ENCODE assay signal across 16 cellular contexts in the genomic region with DNA sequence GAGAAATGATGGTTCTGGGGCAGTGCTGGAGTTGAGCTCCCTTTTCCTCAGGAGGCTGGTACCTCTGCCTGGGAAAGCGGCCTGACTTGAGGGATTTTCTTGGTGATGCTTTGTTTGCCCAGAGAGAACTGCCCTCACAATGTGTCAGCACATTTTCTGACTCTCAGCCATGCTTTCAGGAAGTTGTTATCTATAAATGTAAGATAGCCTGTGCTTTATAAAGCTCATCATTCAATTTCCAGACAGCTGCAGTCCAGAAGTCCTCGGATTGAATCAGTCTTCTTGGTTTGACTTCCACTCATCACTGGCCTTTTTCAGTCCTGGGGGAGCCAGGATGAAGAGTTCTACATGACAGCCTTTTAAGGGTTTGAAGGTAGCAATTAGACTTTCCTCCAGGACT. TPM values are rescaled to one million over a fixed set of nuclear protein-coding genes. Genes with fewer than 3 reads are reported as not detected.
DNase-seq lines count a peak whose midpoint lies in the region; ATAC-seq, FAIRE-seq and TF ChIP-seq lines count a peak whose summit lies in the region.
"Had no signal": no experiment of that assay in that cellular context is flagged by ENCODE, and none has a peak within 500 bp of the region (broad histone marks: within the 10 kb centered on the region; RNA-seq: fewer than 3 reads in every experiment).

No MANE protein-coding gene starts in this region.

- H3K36me3 Mint-ChIP-seq in activated naive CD4-positive, alpha-beta T cell treated with anti-CD3 and anti-CD28 coated beads for 36 hours (ENCODE audit: low read depth) = no peaks in the 10 kb centered on the region
- H3K36me3 Mint-ChIP-seq: CD14-positive monocyte had no signal

- DNase-seq in BE2C (peak; percentile 16), SK-N-DZ (ENCODE audit: low spot score) (peak; percentile 27), K562 (ENCODE audit: extremely low read depth in 1 of 4, low spot score in 3 of 4) (no peak), middle frontal gyrus (ENCODE audit: extremely low spot score, low spot score) (peak; percentile 13), hypothalamus (lab: John Stamatoyannopoulos, UW) (no peak), activated gamma-delta T cell (lab: John Stamatoyannopoulos, UW) (no peak)
- DNase-seq in activated naive CD4-positive, alpha-beta T cell treated with anti-CD3 and anti-CD28 coated beads for 36 hours = no peak
- no peak for DNase-seq in activated CD4-positive, alpha-beta T cell treated with anti-CD3 and anti-CD28 coated beads for 1 hour
- DNase-seq: DMS153, H9, NCI-H187, NCI-H526 treated with DMSO at 0.1 percent for 48 hours, SIG-M5 had no signal

- no peaks in the 10 kb centered on the region for H3K4me1 Mint-ChIP-seq in activated naive CD4-positive, alpha-beta T cell treated with anti-CD3 and anti-CD28 coated beads for 36 hours (ENCODE audit: low read depth)
- H3K4me1 Mint-ChIP-seq: CD14-positive monocyte, H9 had no signal

- H3K27me3 ChIP-seq in BE2C = no peaks in the 10 kb centered on the region; the same call in 1 of the 2 replicates
- H3K27me3 ChIP-seq in K562 (ENCODE audit: control insufficient read depth in 2 of 2, insufficient read depth in 2 of 2, low read length in 2 of 2) = peaks cover 0 to 5% of the 10 kb centered on the region in 2 experiments; a peak in 3 of 5 replicates

- H3K36me3 ChIP-seq in BE2C = no peaks in the 10 kb centered on the region
- H3K36me3 ChIP-seq in K562 (ENCODE audit: control insufficient read depth, insufficient read depth, low read length) = no peaks in the 10 kb centered on the region

- WGBS in K562 (ENCODE audit: insufficient coverage, low coverage, missing lambda C conversion rate) = 0% methylated on average over 2 of the region's 2 CpGs

- no peak overlapping the region for H2AFZ ChIP-seq in K562 (ENCODE audit: low read depth, low read length)

- no peak overlapping the region for H3K27ac Mint-ChIP-seq in activated naive CD4-positive, alpha-beta T cell treated with anti-CD3 and anti-CD28 coated beads for 36 hours

- TF ChIP-seq EP300 in K562 (IDR thresholded peaks at IDR 0.05; ENCODE audit: low read length) = no peak

- no peak overlapping the region for H3K4me3 Mint-ChIP-seq in activated naive CD4-positive, alpha-beta T cell treated with anti-CD3 and anti-CD28 coated beads for 36 hours
- H3K4me3 Mint-ChIP-seq: CD14-positive monocyte, H9 had no signal

- H3K9ac ChIP-seq in K562 (ENCODE audit: insufficient read depth in 1 of 2, low read depth in 2 of 2, low read length in 2 of 2) = no peak overlapping the region

- no TSS peak for BruUV-seq in K562 (replicated peaks; lab: Mats Ljungman, UMichigan)

- peaks cover 7% of the 10 kb centered on the region for H3K27me3 Mint-ChIP-seq in activated naive CD4-positive, alpha-beta T cell treated with anti-CD3 and anti-CD28 coated beads for 36 hours (ENCODE audit: low read depth)

- H3K4me1 ChIP-seq in BE2C (peaks cover 10% of the 10 kb centered on the region), K562 (replicated peaks in 1 of 2; ENCODE audit: control insufficient read depth in 2 of 2, insufficient read depth in 2 of 2, low read length in 2 of 2) (no peaks in the 10 kb centered on the region; a peak in 1 of 5 replicates)
- H3K4me1 ChIP-seq: A549 had no signal

- FAIRE-seq in K562 (lab: Jason Lieb, UNC) = no peak
- FAIRE-seq: A549 had no signal

- H3K4me3 ChIP-seq in BE2C (ENCODE audit: low read depth, low read length) (no peak overlapping the region), K562 (no peak overlapping the region)
- H3K4me3 ChIP-seq: A549 had no signal

- intact Hi-C loops in K562 (cut with micrococcal nuclease) = no loop called here
- intact Hi-C loops in activated naive CD4-positive, alpha-beta T cell treated with anti-CD3 and anti-CD28 coated beads for 36 hours (cut with micrococcal nuclease) = no loop called here

- TF ChIP-seq CTCF in BE2C (IDR thresholded peaks at IDR 0.05; ENCODE audit: low read depth, low read length) = no peak
- no peak for TF ChIP-seq CTCF in K562 (IDR thresholded peaks at IDR 0.05 in 2 of 3, conservative IDR thresholded peaks at IDR 0.05 in 1 of 3; ENCODE audit: insufficient read depth in 2 of 3, low read depth in 1 of 3, low read length in 3 of 3)

- no peaks in the 10 kb centered on the region for H3K9me3 ChIP-seq in BE2C
- no peaks in the 10 kb centered on the region for H3K9me3 ChIP-seq in K562 (replicated peaks; ENCODE audit: control insufficient read depth, insufficient read depth, low read depth, low read length)
- H3K9me3 ChIP-seq: A549 had no signal

- no peak for TF ChIP-seq POLR2A in K562 (conservative IDR thresholded peaks at IDR 0.05)

- H4K20me1 ChIP-seq in K562 (replicated peaks; ENCODE audit: control insufficient read depth, insufficient read depth, low read length) = no peaks in the 10 kb centered on the region

- POLR2A ChIA-PET in K562 (lab: Yijun Ruan, JAX) = no interaction called here

- CTCF ChIA-PET in K562 (lab: Yijun Ruan, JAX; ENCODE audit: low intra/inter-chr PET ratio) = no interaction called here
- CTCF ChIA-PET in activated naive CD4-positive, alpha-beta T cell treated with anti-CD3 and anti-CD28 coated beads for 36 hours (lab: Charles Lee) = interaction anchor here (1.1 kb wide), 1 partner anchor 22 kb away, joined by 3 read pairs; no protein-coding TSS in a partner anchor

- no peaks in the 10 kb centered on the region for H3K79me2 ChIP-seq in K562 (ENCODE audit: control insufficient read depth, insufficient read depth, low read length)

- no peak overlapping the region for H3K27ac ChIP-seq in K562 (ENCODE audit: extremely low read depth, low read depth, low read length)
- H3K27ac ChIP-seq: A549 had no signal

- TF ChIP-seq RAD21 in K562 (CRISPR knock-in tag; conservative IDR thresholded peaks at IDR 0.05 in 1 of 2, IDR thresholded peaks at IDR 0.05 in 1 of 2) = no peak

- H3K9me3 Mint-ChIP-seq in activated naive CD4-positive, alpha-beta T cell treated with anti-CD3 and anti-CD28 coated beads for 36 hours = no peaks in the 10 kb centered on the region
- H3K9me3 Mint-ChIP-seq: H9 had no signal

- ATAC-seq in K562 = no peak
- ATAC-seq: A549 had no signal

- H3K9me1 ChIP-seq in K562 (ENCODE audit: control insufficient read depth, insufficient read depth, low read length) = no peaks in the 10 kb centered on the region

- in situ Hi-C loops in K562 (cut with MboI) = no loop called here

- H3K4me2 ChIP-seq in K562 (ENCODE audit: insufficient read depth, low read length) = no peak overlapping the region
- H3K4me2 ChIP-seq: A549 had no signal

TF ChIP-seq in K562, 482 proteins besides CTCF, POLR2A, EP300 and RAD21 (continues in another document):
- TF ChIP-seq PYGO2 (tag; IDR thresholded peaks at IDR 0.05) (no peak), MEIS2 (IDR thresholded peaks at IDR 0.05; ENCODE audit: partially characterized antibody) (peak; percentile 63), NFE2 (IDR thresholded peaks at IDR 0.05; ENCODE audit: low read depth) (peak; percentile 67), NR4A1 (CRISPR knock-in tag; IDR thresholded peaks at IDR 0.05) (no peak), NR4A1 (tag; IDR thresholded peaks at IDR 0.05) (no peak), TCF7 (IDR thresholded peaks at IDR 0.05; ENCODE audit: borderline replicate concordance) (no peak), ZNF316 (IDR thresholded peaks at IDR 0.05) (0 out of 2 replicates have a peak, but pooled peaks have one; percentile 20), POLR2B (IDR thresholded peaks at IDR 0.05; ENCODE audit: low read depth, partially characterized antibody) (no peak), PBX2 (CRISPR knock-in tag; IDR thresholded peaks at IDR 0.05; ENCODE audit: low read depth) (no peak), PBX2 (tag; conservative IDR thresholded peaks at IDR 0.05; ENCODE audit: low read depth) (peak; percentile 57; the same call in 1 of the 2 replicates)

RNA-seq across cellular contexts. Expression of gene ERICH6B, which starts 13.4 kb away (rescaled TPM):
- 4.1 TPM for polyA plus RNA-seq in BE2C (2012; ENCODE audit: insufficient read depth, insufficient read length, low read depth)
- polyA plus RNA-seq in SK-N-DZ (2014; cell fraction: cytosol; rRNA removed) = not detected in 2 replicates
- polyA plus RNA-seq in SK-N-DZ (2014; cell fraction: nucleus; rRNA removed) = 0.12 TPM in 1 of 2 replicates, not detected in the other
- total RNA-seq in K562 (2011; cell fraction: chromatin; rRNA removed; ENCODE audit: low replicate concordance) = not detected in 2 replicates
- not detected in 2 replicates for total RNA-seq in K562 (2011; cell fraction: nucleolus; rRNA removed)
- total RNA-seq in K562 (2011; cell fraction: nucleoplasm; rRNA removed) = not detected in 2 replicates
- not detected in 2 replicates for total RNA-seq in K562 (2014; rRNA removed)
- total RNA-seq in K562 (2014; rRNA removed; fragmentation: Illumina TruSeq; extraction: Trizol) = not detected in 2 replicates
- not detected in 2 replicates for total RNA-seq in K562 (2015; rRNA removed; fragmentation: Illumina TruSeq; extraction: Trizol)
- not detected in 2 replicates for total RNA-seq in K562 (2021)
- not detected in 2 replicates for polyA plus RNA-seq in K562 (2011; rRNA removed)
- polyA plus RNA-seq in K562 (2011; cell fraction: cytosol; rRNA removed) = not detected in 2 replicates
- not detected in 2 replicates for polyA plus RNA-seq in K562 (2011; cell fraction: nucleus; rRNA removed)
- polyA plus RNA-seq in K562 (2012) = 0.19 TPM in 1 of 2 replicates, not detected in the other
- polyA plus RNA-seq in K562 (2014; fragmentation: Illumina TruSeq; extraction: Trizol) = not detected in 2 replicates
- not detected for polyA plus RNA-seq in K562 (2014; fragmentation: Nextera tagmentation; extraction: Ambion mirVana)
- not detected in 2 replicates for polyA plus RNA-seq in K562 (2014; rRNA removed)
- not detected in 2 replicates for polyA minus RNA-seq in K562 (2011; rRNA and poly(A)+ RNA removed)
- polyA minus RNA-seq in K562 (2011; cell fraction: cytosol; rRNA and poly(A)+ RNA removed) = not detected in 2 replicates
- not detected in 2 replicates for polyA minus RNA-seq in K562 (2011; cell fraction: nucleus; rRNA and poly(A)+ RNA removed)
- total RNA-seq in activated naive CD4-positive, alpha-beta T cell treated with anti-CD3 and anti-CD28 coated beads for 36 hours = not detected
- total RNA-seq: H9, RPMI7951 had no signal
- polyA plus RNA-seq: A549, CD14-positive monocyte had no signal

Comparison
In these comparisons a context has a peak if more than half of its experiments do, and no peak if none do; other contexts are left out.
1. DNase-seq: peak in BE2C (single experiment), SK-N-DZ (single experiment) and middle frontal gyrus (single experiment); none in K562 (0 of 4), activated naive CD4-positive, alpha-beta T cell treated with anti-CD3 and anti-CD28 coated beads for 36 hours (single experiment), hypothalamus (0 of 51), activated gamma-delta T cell (single experiment) and activated CD4-positive, alpha-beta T cell treated with anti-CD3 and anti-CD28 coated beads for 1 hour (single experiment).